17 cellular contexts compared by ENCODE assay signal in genomic region chr14:50007123-50007903, GRCh38.
DNase-seq lines count a peak whose midpoint lies in the region; ATAC-seq and TF ChIP-seq lines count a peak whose summit lies in the region.
"Had no signal": no experiment of that assay in that cellular context is flagged by ENCODE, and none has a peak within 500 bp of the region (broad histone marks: within the 10 kb centered on the region; RNA-seq: fewer than 3 reads in every experiment).

No MANE protein-coding gene starts in this region.

- H3K27me3 Mint-ChIP-seq in chondrocyte (ENCODE audit: low read depth): no peaks in the 10 kb centered on the region
- H3K27me3 Mint-ChIP-seq in activated naive CD8-positive, alpha-beta T cell treated with anti-CD3 and anti-CD28 coated beads, Interleukin-2, amount 50 U/mL, for 24 hours: no peaks in the 10 kb centered on the region
- H3K27me3 Mint-ChIP-seq in activated naive CD8-positive, alpha-beta T cell treated with anti-CD3 and anti-CD28 coated beads for 36 hours: no peaks in the 10 kb centered on the region
- H3K27me3 Mint-ChIP-seq: CD8-positive, alpha-beta memory T cell had no signal

- no CpG with 5 or more reads among the region's 9 CpGs for WGBS in mesendoderm (ENCODE audit: extremely low coverage, insufficient coverage, low lambda C conversion rate)

- no peaks in the 10 kb centered on the region for H3K9me3 ChIP-seq in HEK293 (ENCODE audit: control insufficient read depth, insufficient read depth, low read depth, low read length)
- H3K9me3 ChIP-seq: pancreas, upper lobe of left lung had no signal

- H3K4me1 ChIP-seq in HEK293 (ENCODE audit: control insufficient read depth, insufficient read depth, low read length) (peaks cover 6% of the 10 kb centered on the region), mesendoderm (ENCODE audit: control insufficient read depth, low read depth, low read length) (peaks cover 7% of the 10 kb centered on the region)

- POLR2A ChIA-PET in HEK293 (lab: Yijun Ruan, JAX) (no interaction called here), HEK293T (lab: Yijun Ruan, JAX) (no interaction called here)

- H3K27ac ChIP-seq in HEK293 (ENCODE audit: extremely low read depth, low read depth, low read length) (no peak overlapping the region), mesendoderm (ENCODE audit: low read depth, low read length) (no peak overlapping the region)
- H3K27ac ChIP-seq: pancreas, upper lobe of left lung had no signal

- H3K4me3 ChIP-seq in HEK293 (ENCODE audit: low read depth, low read length) (no peak overlapping the region), mesendoderm (ENCODE audit: low read length) (no peak overlapping the region)
- H3K4me3 ChIP-seq: pancreas, upper lobe of left lung had no signal

- H3K36me3 ChIP-seq in HEK293 (ENCODE audit: control insufficient read depth in 2 of 2, insufficient read depth in 1 of 2, low read length in 2 of 2) (no peaks in the 10 kb centered on the region), mesendoderm (ENCODE audit: control insufficient read depth, insufficient read depth, low read length) (no peaks in the 10 kb centered on the region)
- H3K36me3 ChIP-seq: pancreas, upper lobe of left lung had no signal

- no peak overlapping the region for H3K18ac ChIP-seq in mesendoderm (ENCODE audit: low read length)

- ATAC-seq in activated naive CD8-positive, alpha-beta T cell treated with anti-CD3 and anti-CD28 coated beads, Interleukin-2, amount 50 U/mL, for 24 hours: no peak
- no peak for ATAC-seq in left lobe of liver
- ATAC-seq: pancreas, SK-N-SH treated with all-trans-retinoic acid at 6 μM for 48 hours had no signal

- no peak overlapping the region for H4K8ac ChIP-seq in mesendoderm (ENCODE audit: low read depth, low read length)

- no peak overlapping the region for H3K4ac ChIP-seq in mesendoderm (ENCODE audit: low read depth, low read length)

- H3K56ac ChIP-seq in mesendoderm (ENCODE audit: low read length): no peak overlapping the region

- H3K4me1 Mint-ChIP-seq in chondrocyte (ENCODE audit: low read depth): peaks cover 20% of the 10 kb centered on the region
- H3K4me1 Mint-ChIP-seq in activated naive CD8-positive, alpha-beta T cell treated with anti-CD3 and anti-CD28 coated beads, Interleukin-2, amount 50 U/mL, for 24 hours: peaks cover 22% of the 10 kb centered on the region
- H3K4me1 Mint-ChIP-seq in activated naive CD8-positive, alpha-beta T cell treated with anti-CD3 and anti-CD28 coated beads for 36 hours: peaks cover 17% of the 10 kb centered on the region

- no peaks in the 10 kb centered on the region for H3K79me1 ChIP-seq in mesendoderm (ENCODE audit: low read length)

- H3K36me3 Mint-ChIP-seq in chondrocyte (ENCODE audit: low read depth): no peaks in the 10 kb centered on the region
- peaks cover 16% of the 10 kb centered on the region for H3K36me3 Mint-ChIP-seq in activated naive CD8-positive, alpha-beta T cell treated with anti-CD3 and anti-CD28 coated beads, Interleukin-2, amount 50 U/mL, for 24 hours (ENCODE audit: low read depth)
- peaks cover 3% of the 10 kb centered on the region for H3K36me3 Mint-ChIP-seq in activated naive CD8-positive, alpha-beta T cell treated with anti-CD3 and anti-CD28 coated beads for 36 hours

- CTCF ChIA-PET in HEK293 (lab: Yijun Ruan, JAX) (interaction anchor here (0.6 kb wide), 2 partner anchors 142 to 767 kb away, joined by 3 read pairs; no protein-coding TSS in a partner anchor), HEK293T (lab: Yijun Ruan, JAX) (interaction anchor here (0.5 kb wide), 1 partner anchor 9 kb away, joined by 3 read pairs; no protein-coding TSS in a partner anchor)

- H4K5ac ChIP-seq in mesendoderm (ENCODE audit: low read length): no peak overlapping the region

- H2BK5ac ChIP-seq in mesendoderm (ENCODE audit: low read length): no peak overlapping the region

- no peak overlapping the region for H3K27ac Mint-ChIP-seq in chondrocyte (ENCODE audit: unreplicated experiment)
- H3K27ac Mint-ChIP-seq in activated naive CD8-positive, alpha-beta T cell treated with anti-CD3 and anti-CD28 coated beads, Interleukin-2, amount 50 U/mL, for 24 hours: no peak overlapping the region
- H3K27ac Mint-ChIP-seq in activated naive CD8-positive, alpha-beta T cell treated with anti-CD3 and anti-CD28 coated beads for 36 hours: no peak overlapping the region
- H3K27ac Mint-ChIP-seq: activated T-helper 2 cell treated with anti-CD3 and anti-CD28 coated beads, Interferon-gamma antibody, Interleukin-2, Interleukin-4, amounts not matched to agents 10 μg/mL and 5 μg/mL and 100 μg/mL, durations not matched to agents 14 hours and 24 hours and 36 hours had no signal

- no peak overlapping the region for H3K4me2 ChIP-seq in mesendoderm (ENCODE audit: low read length)

- no peak overlapping the region for H2BK15ac ChIP-seq in mesendoderm (replicated peaks; ENCODE audit: low read depth)

- H3K4me3 Mint-ChIP-seq in chondrocyte (ENCODE audit: unreplicated experiment): no peak overlapping the region
- no peak overlapping the region for H3K4me3 Mint-ChIP-seq in activated naive CD8-positive, alpha-beta T cell treated with anti-CD3 and anti-CD28 coated beads, Interleukin-2, amount 50 U/mL, for 24 hours
- no peak overlapping the region for H3K4me3 Mint-ChIP-seq in activated naive CD8-positive, alpha-beta T cell treated with anti-CD3 and anti-CD28 coated beads for 36 hours
- H3K4me3 Mint-ChIP-seq: CD8-positive, alpha-beta memory T cell had no signal

- H3K9me3 Mint-ChIP-seq in chondrocyte (ENCODE audit: low read depth): no peaks in the 10 kb centered on the region
- no peaks in the 10 kb centered on the region for H3K9me3 Mint-ChIP-seq in activated naive CD8-positive, alpha-beta T cell treated with anti-CD3 and anti-CD28 coated beads, Interleukin-2, amount 50 U/mL, for 24 hours
- no peaks in the 10 kb centered on the region for H3K9me3 Mint-ChIP-seq in activated naive CD8-positive, alpha-beta T cell treated with anti-CD3 and anti-CD28 coated beads for 36 hours
- H3K9me3 Mint-ChIP-seq: activated T-helper 2 cell treated with anti-CD3 and anti-CD28 coated beads, Interferon-gamma antibody, Interleukin-2, Interleukin-4, amounts not matched to agents 10 μg/mL and 5 μg/mL and 100 μg/mL, durations not matched to agents 14 hours and 24 hours and 36 hours; CD8-positive, alpha-beta memory T cell had no signal

- no peak overlapping the region for H3K9ac ChIP-seq in mesendoderm (ENCODE audit: low read length)

- no peak overlapping the region for H2BK120ac ChIP-seq in mesendoderm (ENCODE audit: low read depth, low read length)

- H3K79me2 ChIP-seq in mesendoderm (ENCODE audit: control insufficient read depth, insufficient read depth, low read length): no peaks in the 10 kb centered on the region

- TF ChIP-seq CTCF in HEK293 (tag by site-specific recombination; IDR thresholded peaks at IDR 0.05) (no peak), chondrocyte (IDR thresholded peaks at IDR 0.05) (peak; percentile 13)

- no peak overlapping the region for H2AK5ac ChIP-seq in mesendoderm (ENCODE audit: low read length)

- H3K23ac ChIP-seq in mesendoderm (ENCODE audit: low read length): no peak overlapping the region

- H3K27me3 ChIP-seq in mesendoderm (ENCODE audit: insufficient read depth, low read length, poor library complexity): no peaks in the 10 kb centered on the region
- H3K27me3 ChIP-seq: pancreas, upper lobe of left lung had no signal

- DNase-seq in 8988T (peak; percentile 49), chondrocyte (ENCODE audit: low spot score) (no peak), mesendoderm (peak; percentile 65), left lobe of liver (ENCODE audit: low spot score) (no peak), HEK293T (ENCODE audit: extremely low spot score) (no peak)
- DNase-seq in activated naive CD8-positive, alpha-beta T cell treated with anti-CD3 and anti-CD28 coated beads, Interleukin-2, amount 50 U/mL, for 24 hours: no peak
- no peak for DNase-seq in activated naive CD8-positive, alpha-beta T cell treated with anti-CD3 and anti-CD28 coated beads for 36 hours
- DNase-seq: CD8-positive, alpha-beta memory T cell; GDM1; HCEC 1CT; NCI-H1105; NCI-H345; pancreas; upper lobe of left lung had no signal

TF ChIP-seq in HEK293, 187 proteins besides CTCF, POLR2A, EP300 and RAD21 (continues in another document):
- TF ChIP-seq ZBTB44 (tag by site-specific recombination; IDR thresholded peaks at IDR 0.05) (no peak), KLF1 (tag by site-specific recombination; IDR thresholded peaks at IDR 0.05) (peak; percentile 99), SETDB1 (IDR thresholded peaks at IDR 0.05; ENCODE audit: insufficient read length, low read length) (no peak)

TF ChIP-seq in HEK293T, 16 proteins besides CTCF, POLR2A, EP300 and RAD21:
- TF ChIP-seq PKNOX1 (IDR thresholded peaks at IDR 0.05): no peak
- TF ChIP-seq TARDBP (IDR thresholded peaks at IDR 0.05): no peak
- TF ChIP-seq FOXM1 (IDR thresholded peaks at IDR 0.05; ENCODE audit: borderline replicate concordance): no peak
- no peak for TF ChIP-seq NFRKB (IDR thresholded peaks at IDR 0.05)
TF ChIP-seq in HEK293T: peak in this region for 0.

Comparison
In these comparisons a context has a peak if more than half of its experiments do, and no peak if none do; other contexts are left out.
1. DNase-seq: peak in 8988T (single experiment) and mesendoderm (single experiment); none in chondrocyte (single experiment), activated naive CD8-positive, alpha-beta T cell treated with anti-CD3 and anti-CD28 coated beads, Interleukin-2, amount 50 U/mL, for 24 hours (single experiment), left lobe of liver (single experiment), activated naive CD8-positive, alpha-beta T cell treated with anti-CD3 and anti-CD28 coated beads for 36 hours (single experiment) and HEK293T (single experiment).